Comparison of ENCODE assay signal across 24 cellular contexts in genomic region chr3:142237891-142238290, GRCh38.
"Had no signal": no experiment of that assay in that cellular context is flagged by ENCODE, and none has a peak within 500 bp of the region (broad histone marks: within the 10 kb centered on the region; RNA-seq: fewer than 3 reads in every experiment).

No MANE protein-coding gene starts in this region.

- H3K9me3 Mint-ChIP-seq: activated naive CD4-positive, alpha-beta T cell treated with anti-CD3 and anti-CD28 coated beads, Interleukin-2, amount 10 ng/mL, durations not matched to agents 7 days and 5 days; activated naive CD8-positive, alpha-beta T cell treated with anti-CD3 and anti-CD28 coated beads, Interleukin-2, amount 50 U/mL, for 24 hours; stimulated activated memory B cell treated with anti-CD40 and anti-IgM and Interleukin-4, amounts not matched to agents 10 μg/mL and 1 μg/mL and 100 μg/mL, for 72 hours had no signal

- H3K27ac Mint-ChIP-seq: activated naive CD4-positive, alpha-beta T cell treated with anti-CD3 and anti-CD28 coated beads, Interleukin-2, amount 10 ng/mL, durations not matched to agents 7 days and 5 days; activated naive CD8-positive, alpha-beta T cell treated with anti-CD3 and anti-CD28 coated beads, Interleukin-2, amount 50 U/mL, for 24 hours; naive thymus-derived CD4-positive, alpha-beta T cell; stimulated activated memory B cell treated with anti-CD40 and anti-IgM and Interleukin-4, amounts not matched to agents 10 μg/mL and 1 μg/mL and 100 μg/mL, for 72 hours; T-helper 17 cell; type B pancreatic cell had no signal

- H3K9me3 ChIP-seq: gastroesophageal sphincter, heart left ventricle, neutrophil, spleen, testis had no signal

- H3K36me3 Mint-ChIP-seq: activated naive CD4-positive, alpha-beta T cell treated with anti-CD3 and anti-CD28 coated beads, Interleukin-2, amount 10 ng/mL, durations not matched to agents 7 days and 5 days; naive thymus-derived CD4-positive, alpha-beta T cell; stimulated activated memory B cell treated with anti-CD40 and anti-IgM and Interleukin-4, amounts not matched to agents 10 μg/mL and 1 μg/mL and 100 μg/mL, for 72 hours had no signal

- DNase-seq: activated CD4-positive, alpha-beta T cell treated with anti-CD3 and anti-CD28 coated beads for 1 hour; activated CD8-positive, alpha-beta memory T cell treated with anti-CD3 and anti-CD28 coated beads for 24 hours; activated CD8-positive, alpha-beta memory T cell treated with anti-CD3 and anti-CD28 coated beads, Interleukin-2, amount 50 U/mL, for 48 hours; activated effector memory CD4-positive, alpha-beta T cell treated with Interleukin-2 at 50 U/mL for 16 hours; activated naive CD4-positive, alpha-beta T cell treated with anti-CD3 and anti-CD28 coated beads, Interleukin-2, amount 10 ng/mL, durations not matched to agents 7 days and 5 days; activated naive CD8-positive, alpha-beta T cell treated with anti-CD3 and anti-CD28 coated beads, Interleukin-2, amount 50 U/mL, for 24 hours; activated T-cell treated with anti-CD3 and anti-CD28 coated beads, Interleukin-2, amount 50 U/mL, for 48 hours; aorta; brain microvascular endothelial cell; effector CD4-positive, alpha-beta T cell; heart left ventricle; left ventricle myocardium superior; mesendoderm; naive thymus-derived CD4-positive, alpha-beta T cell; spleen; stimulated activated CD4-positive, alpha-beta T cell treated with anti-CD3 and anti-CD28 coated beads, Interleukin-4, amount 100 ng/mL, for 4 hours; T-helper 17 cell; testis had no signal

- H3K4me1 ChIP-seq: gastroesophageal sphincter, heart left ventricle, spleen, testis had no signal

- H3K27ac ChIP-seq: brain microvascular endothelial cell, gastroesophageal sphincter, heart left ventricle, neutrophil, spleen, testis, VCaP had no signal

- ATAC-seq: activated naive CD8-positive, alpha-beta T cell treated with anti-CD3 and anti-CD28 coated beads, Interleukin-2, amount 50 U/mL, for 24 hours; gastroesophageal sphincter; heart left ventricle; left ventricle myocardium superior; naive thymus-derived CD4-positive, alpha-beta T cell; sciatic nerve; stimulated activated memory B cell treated with anti-CD40 and anti-IgM and Interleukin-4, amounts not matched to agents 10 μg/mL and 1 μg/mL and 100 μg/mL, for 72 hours; T-helper 17 cell had no signal

- H3K4me1 Mint-ChIP-seq: activated naive CD4-positive, alpha-beta T cell treated with anti-CD3 and anti-CD28 coated beads, Interleukin-2, amount 10 ng/mL, durations not matched to agents 7 days and 5 days; activated naive CD8-positive, alpha-beta T cell treated with anti-CD3 and anti-CD28 coated beads, Interleukin-2, amount 50 U/mL, for 24 hours; stimulated activated memory B cell treated with anti-CD40 and anti-IgM and Interleukin-4, amounts not matched to agents 10 μg/mL and 1 μg/mL and 100 μg/mL, for 72 hours had no signal

- H3K27me3 ChIP-seq: brain microvascular endothelial cell, gastroesophageal sphincter, heart left ventricle, neutrophil, testis had no signal

- H3K4me3 Mint-ChIP-seq: activated naive CD4-positive, alpha-beta T cell treated with anti-CD3 and anti-CD28 coated beads, Interleukin-2, amount 10 ng/mL, durations not matched to agents 7 days and 5 days; activated naive CD8-positive, alpha-beta T cell treated with anti-CD3 and anti-CD28 coated beads, Interleukin-2, amount 50 U/mL, for 24 hours; naive thymus-derived CD4-positive, alpha-beta T cell; stimulated activated memory B cell treated with anti-CD40 and anti-IgM and Interleukin-4, amounts not matched to agents 10 μg/mL and 1 μg/mL and 100 μg/mL, for 72 hours; T-helper 17 cell; type B pancreatic cell had no signal

- H3K36me3 ChIP-seq: brain microvascular endothelial cell, gastroesophageal sphincter, heart left ventricle, neutrophil, spleen had no signal

- H3K4me3 ChIP-seq: gastroesophageal sphincter, heart left ventricle, spleen, testis had no signal
